In the genomic region with DNA sequence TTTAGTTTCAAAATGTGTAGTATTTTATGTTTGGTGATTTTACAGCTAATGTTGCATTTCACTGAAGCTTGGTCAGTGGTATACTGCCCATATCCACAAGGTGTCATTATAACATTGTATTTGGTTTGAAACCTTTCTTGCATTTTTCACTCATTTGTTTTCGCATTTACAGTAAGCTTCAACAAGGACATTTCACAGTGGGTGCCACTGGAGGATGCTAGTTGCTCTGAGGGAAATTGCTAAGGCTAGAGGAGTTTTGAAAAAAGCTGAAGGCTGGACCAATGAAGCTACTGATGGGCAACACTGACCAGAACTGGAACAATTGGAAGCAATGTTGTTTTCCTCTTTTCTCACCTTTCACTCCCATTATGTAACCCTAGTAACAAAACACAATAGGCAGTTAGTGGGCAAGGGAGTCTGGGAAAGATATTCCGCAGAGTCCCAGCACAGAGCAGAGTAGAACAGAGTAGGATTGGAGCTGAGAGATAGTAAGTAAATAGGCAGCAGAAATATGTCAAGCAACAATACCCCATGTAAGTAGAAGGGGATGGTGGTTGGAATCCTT, we compare ENCODE assay signal across 8 cellular contexts. TPM values are rescaled to one million over a fixed set of nuclear protein-coding genes. Genes with fewer than 3 reads are reported as not detected.
DNase-seq lines count a peak whose midpoint lies in the region; ATAC-seq and TF ChIP-seq lines count a peak whose summit lies in the region.

No MANE protein-coding gene starts in this region.

- H3K4me1 Mint-ChIP-seq in natural killer cell = no peaks in the 10 kb centered on the region
- no peaks in the 10 kb centered on the region for H3K4me1 Mint-ChIP-seq in natural killer cell treated with Interleukin-12 subunit alpha and Interleukin-12 subunit beta and Interleukin-15 and Interleukin-18, amount 100 ng/mL, for 72 hours (ENCODE audit: low read depth in 2 of 2)

- intact Hi-C loops in natural killer cell (cut with micrococcal nuclease) = loop anchor here (10.0 kb wide), 1 partner anchor 1381 kb away; no protein-coding TSS in a partner anchor
- intact Hi-C loops in left cardiac atrium (cut with DNase I) = loop anchor here (1.0 to 10.0 kb wide), 4 partner anchors 114 to 1379 kb away; no protein-coding TSS in a partner anchor
- intact Hi-C loops in sciatic nerve (cut with DNase I) = no loop called here

- no peak overlapping the region for H3K4me3 ChIP-seq in WERI-Rb-1 (ENCODE audit: low read depth, low read length)

- no peaks in the 10 kb centered on the region for H3K27me3 ChIP-seq in WERI-Rb-1 (ENCODE audit: insufficient read depth, low read depth, severe bottlenecking)

- H3K4me3 Mint-ChIP-seq in natural killer cell = no peak overlapping the region
- H3K4me3 Mint-ChIP-seq in natural killer cell treated with Interleukin-12 subunit alpha and Interleukin-12 subunit beta and Interleukin-15 and Interleukin-18, amount 100 ng/mL, for 72 hours = no peak overlapping the region

- TF ChIP-seq CTCF in natural killer cell (IDR thresholded peaks at IDR 0.05) (no peak), WERI-Rb-1 (IDR thresholded peaks at IDR 0.05; ENCODE audit: low read depth, low read length) (peak; percentile 43; the same call in 1 of the 2 replicates)

- ATAC-seq in natural killer cell = peak; percentile 36 to 58 (median 41)
- ATAC-seq in natural killer cell treated with Interleukin-12 subunit alpha and Interleukin-12 subunit beta and Interleukin-15 and Interleukin-18, amount 100 ng/mL, for 72 hours = no peak
- ATAC-seq in HG02642 (IDR thresholded peaks at IDR 0.05; ENCODE audit: poor library complexity, unreplicated experiment) = peak; percentile 75
- peak; percentile 79 to 88 for ATAC-seq in left cardiac atrium
- ATAC-seq in sciatic nerve = peak; percentile 94
- ATAC-seq in GM19328 (IDR thresholded peaks at IDR 0.05; ENCODE audit: unreplicated experiment) = no peak

- DNase-seq in natural killer cell (no peak), NCI-H146 treated with DMSO at 0.1 percent for 48 hours (lab: John Stamatoyannopoulos, UW; ENCODE audit: unreplicated experiment) (peak; percentile 54), WERI-Rb-1 (peak; percentile 25), left cardiac atrium (no peak), sciatic nerve (ENCODE audit: low spot score) (no peak)
- DNase-seq in natural killer cell treated with Interleukin-12 subunit alpha and Interleukin-12 subunit beta and Interleukin-15 and Interleukin-18, amount 100 ng/mL, for 72 hours (ENCODE audit: low spot score) = no peak

- no peak overlapping the region for H3K27ac ChIP-seq in WERI-Rb-1

- H3K27me3 Mint-ChIP-seq in natural killer cell (ENCODE audit: low read depth in 2 of 2) = peaks cover 18 to 38% of the 10 kb centered on the region in 2 donors
- peaks cover 18 to 32% of the 10 kb centered on the region in 2 donors for H3K27me3 Mint-ChIP-seq in natural killer cell treated with Interleukin-12 subunit alpha and Interleukin-12 subunit beta and Interleukin-15 and Interleukin-18, amount 100 ng/mL, for 72 hours

- H3K9me3 Mint-ChIP-seq in natural killer cell = no peaks in the 10 kb centered on the region
- H3K9me3 Mint-ChIP-seq in natural killer cell treated with Interleukin-12 subunit alpha and Interleukin-12 subunit beta and Interleukin-15 and Interleukin-18, amount 100 ng/mL, for 72 hours = no peaks in the 10 kb centered on the region

- H3K36me3 Mint-ChIP-seq in natural killer cell = no peaks in the 10 kb centered on the region
- no peaks in the 10 kb centered on the region for H3K36me3 Mint-ChIP-seq in natural killer cell treated with Interleukin-12 subunit alpha and Interleukin-12 subunit beta and Interleukin-15 and Interleukin-18, amount 100 ng/mL, for 72 hours

- H3K9me3 ChIP-seq in WERI-Rb-1 (ENCODE audit: severe bottlenecking) = no peaks in the 10 kb centered on the region

- no peaks in the 10 kb centered on the region for H3K36me3 ChIP-seq in WERI-Rb-1

- no peak overlapping the region for H3K27ac Mint-ChIP-seq in natural killer cell
- H3K27ac Mint-ChIP-seq in natural killer cell treated with Interleukin-12 subunit alpha and Interleukin-12 subunit beta and Interleukin-15 and Interleukin-18, amount 100 ng/mL, for 72 hours = no peak overlapping the region

RNA-seq across cellular contexts. Expression of a gene that starts 23.6 kb away (rescaled TPM):
- total RNA-seq in natural killer cell = 10 to 100 TPM; 67.9 to 75.0 (median 68.6) TPM
- total RNA-seq in natural killer cell treated with Interleukin-12 subunit alpha and Interleukin-12 subunit beta and Interleukin-15 and Interleukin-18, amount 100 ng/mL, for 72 hours = 100 to 1,000 TPM; 140 to 152 TPM
- 10 to 100 TPM; 81.7 to 83.9 TPM for total RNA-seq in left cardiac atrium
- 132 TPM for total RNA-seq in sciatic nerve

Comparison
In these comparisons a context has a peak if more than half of its experiments do, and no peak if none do; other contexts are left out.
1. ATAC-seq: peak in natural killer cell (3 of 3), HG02642 (single experiment), left cardiac atrium (2 of 2) and sciatic nerve (single experiment); none in natural killer cell treated with Interleukin-12 subunit alpha and Interleukin-12 subunit beta and Interleukin-15 and Interleukin-18, amount 100 ng/mL, for 72 hours (0 of 2) and GM19328 (single experiment).
2. DNase-seq: peak in NCI-H146 treated with DMSO at 0.1 percent for 48 hours (single experiment) and WERI-Rb-1 (single experiment); none in natural killer cell (single experiment), natural killer cell treated with Interleukin-12 subunit alpha and Interleukin-12 subunit beta and Interleukin-15 and Interleukin-18, amount 100 ng/mL, for 72 hours (single experiment), left cardiac atrium (single experiment) and sciatic nerve (single experiment).